Comparison of ENCODE assay signal across 8 cellular contexts in genomic region chr7:23469961-23470250, GRCh38. TPM values are rescaled to one million over a fixed set of nuclear protein-coding genes. Genes with fewer than 3 reads are reported as not detected.
DNase-seq lines count a peak whose midpoint lies in the region; ATAC-seq and TF ChIP-seq lines count a peak whose summit lies in the region.

No MANE protein-coding gene starts in this region.

- H3K79me1 ChIP-seq in neuronal stem cell (ENCODE audit: low read depth, low read length) = peaks cover 9% of the 10 kb centered on the region

- DNase-seq in ELF-1 (ENCODE audit: low read depth, low spot score) (peak; percentile 34), NB4 (ENCODE audit: low read depth) (no peak), coronary artery (ENCODE audit: low spot score) (no peak), neuronal stem cell (ENCODE audit: low spot score) (peak; percentile 17), NCI-H526 (lab: John Stamatoyannopoulos, UW) (no peak), NCI-H1048 (lab: John Stamatoyannopoulos, UW) (no peak)

- peak overlapping the region; percentile 96 for H2BK120ac ChIP-seq in neuronal stem cell (ENCODE audit: low read depth, low read length)

- H3K27me3 ChIP-seq in neuronal stem cell (ENCODE audit: control insufficient read depth in 3 of 3, insufficient read depth in 3 of 3, low read depth in 1 of 3, low read length in 3 of 3) = no peaks in the 10 kb centered on the region

- no peak for TF ChIP-seq POLR2A in NB4 (IDR thresholded peaks at IDR 0.05; ENCODE audit: extremely low read depth, insufficient read length)

- peak overlapping the region; percentile 8 for H3K14ac ChIP-seq in neuronal stem cell (ENCODE audit: low read length)

- TF ChIP-seq CTCF in NB4 (IDR thresholded peaks at IDR 0.05; ENCODE audit: low read depth, low read length) (no peak), coronary artery (IDR thresholded peaks at IDR 0.05) (no peak)

- H2AK5ac ChIP-seq in neuronal stem cell (ENCODE audit: low read depth, low read length) = peak overlapping the region; percentile 81

- no peak overlapping the region for H4K8ac ChIP-seq in neuronal stem cell (ENCODE audit: low read depth, low read length)

- no peaks in the 10 kb centered on the region for H3K9me3 ChIP-seq in neuronal stem cell (replicated peaks in 1 of 2; ENCODE audit: control insufficient read depth in 2 of 2, insufficient read depth in 1 of 2, low read depth in 1 of 2, low read length in 2 of 2)

- H3K4me3 ChIP-seq in NB4 (ENCODE audit: low read depth, low read length) (peak overlapping the region; percentile 84), coronary artery (peak overlapping the region; percentile 66), neuronal stem cell (ENCODE audit: low read length in 2 of 2) (peak overlapping the region; percentile 89 to 93)

- H3K4me1 ChIP-seq in neuronal stem cell (ENCODE audit: control insufficient read depth in 2 of 2, insufficient read depth in 1 of 2, low read depth in 1 of 2, low read length in 2 of 2) = peaks cover 9 to 10% of the 10 kb centered on the region in 2 donors

- peaks cover under 1 to 26% of the 10 kb centered on the region in 2 donors for H3K36me3 ChIP-seq in neuronal stem cell (replicated peaks in 1 of 2; ENCODE audit: control insufficient read depth in 2 of 2, insufficient read depth in 2 of 2, low read length in 2 of 2)

- peak overlapping the region; percentile 86 for H3K23ac ChIP-seq in neuronal stem cell (ENCODE audit: low read depth, low read length, poor library complexity)

- peak overlapping the region; percentile 94 for H2BK12ac ChIP-seq in neuronal stem cell (ENCODE audit: low read length)

- WGBS in neuronal stem cell (ENCODE audit: extremely low coverage in 2 of 2, insufficient read length in 2 of 2, insufficient replicate concordance in 1 of 2), 2 donors = no CpG with 5 or more reads among the region's 18 CpGs

- H3K4me2 ChIP-seq in neuronal stem cell (ENCODE audit: insufficient read depth, low read length, poor library complexity, severe bottlenecking) = peak overlapping the region; percentile 80

- H2BK15ac ChIP-seq in neuronal stem cell (ENCODE audit: low read length) = peak overlapping the region; percentile 96

- ATAC-seq in HG03045 (IDR thresholded peaks at IDR 0.05; ENCODE audit: unreplicated experiment) (no peak), esophagus mucosa (no peak)

- H4K91ac ChIP-seq in neuronal stem cell (ENCODE audit: low read depth, low read length, poor library complexity) = no peak overlapping the region

- H3K18ac ChIP-seq in neuronal stem cell (ENCODE audit: low read length) = peak overlapping the region; percentile 98

- peak overlapping the region; percentile 100 for H3K9ac ChIP-seq in neuronal stem cell (ENCODE audit: low read depth, low read length, poor library complexity)

- H2BK5ac ChIP-seq in neuronal stem cell (ENCODE audit: low read length) = peak overlapping the region; percentile 99

- peak overlapping the region; percentile 84 for H3K4ac ChIP-seq in neuronal stem cell (ENCODE audit: low read length)

- no peak overlapping the region for H2AFZ ChIP-seq in neuronal stem cell (ENCODE audit: low read length)

- H3K27ac ChIP-seq in coronary artery (no peak overlapping the region), neuronal stem cell (replicated peaks; ENCODE audit: low read length) (peak overlapping the region; percentile 97)

RNA-seq across cellular contexts. Expression of gene IGF2BP3, which starts 0.4 kb away (rescaled TPM):
- 150 TPM for polyA plus RNA-seq in neuronal stem cell (2013, experiment 1 of 2)
- 156 TPM for polyA plus RNA-seq in neuronal stem cell (2013, experiment 2 of 2)
- total RNA-seq in esophagus mucosa = 3.9 TPM

Comparison
In these comparisons a context has a peak if more than half of its experiments do, and no peak if none do; other contexts are left out.
1. DNase-seq: peak in ELF-1 (single experiment) and neuronal stem cell (single experiment); none in NB4 (single experiment), coronary artery (single experiment), NCI-H526 (0 of 2) and NCI-H1048 (single experiment).
2. Peak in every context shown above with its lines, with median percentiles within 50 percentile points of each other: H3K4me3 ChIP-seq.